8 cellular contexts compared by ENCODE assay signal in genomic region chr10:69451784-69452251, GRCh38. TPM values are rescaled to one million over a fixed set of nuclear protein-coding genes. Genes with fewer than 3 reads are reported as not detected.
DNase-seq lines count a peak whose midpoint lies in the region; ATAC-seq and TF ChIP-seq lines count a peak whose summit lies in the region.

No MANE protein-coding gene starts in this region.

- TF ChIP-seq CTCF in MCF 10A (IDR thresholded peaks at IDR 0.05; ENCODE audit: unreplicated experiment) (no peak), lower leg skin (IDR thresholded peaks at IDR 0.05) (no peak), transverse colon (IDR thresholded peaks at IDR 0.05) (no peak)

- peak overlapping the region; percentile 89 to 95 (median 90) for H3K27ac ChIP-seq in transverse colon

- intact Hi-C loops in MCF 10A (cut with micrococcal nuclease) (no loop called here), lower leg skin (cut with DNase I; ENCODE audit: low total_unique reads) (no loop called here), transverse colon (cut with DNase I; ENCODE audit: low total_unique reads) (no loop called here)

- no peaks in the 10 kb centered on the region for H3K9me3 ChIP-seq in transverse colon

- POLR2A ChIA-PET in MCF 10A (lab: Yijun Ruan, JAX) = interaction anchor here (0.6 to 4.5 kb wide), 2 partner anchors 12 to 137 kb away, joined by 3 to 27 read pairs; no protein-coding TSS in a partner anchor

- H3K4me1 ChIP-seq in transverse colon = peaks cover 31 to 80% (median 65%) of the 10 kb centered on the region in 4 donors

- H3K27me3 ChIP-seq in transverse colon = no peaks in the 10 kb centered on the region

- no TSS peak for BruUV-seq in MCF 10A (replicated peaks; lab: Mats Ljungman, UMichigan)

- H3K4me3 Mint-ChIP-seq in MCF 10A (ENCODE audit: unreplicated experiment) = peak overlapping the region; percentile 72

- H3K4me3 ChIP-seq in lower leg skin (ENCODE audit: low read depth, poor library complexity, severe bottlenecking) (peak overlapping the region; percentile 24), transverse colon (peak overlapping the region; percentile 52 to 81 (median 66))

- H3K4me1 Mint-ChIP-seq in MCF 10A (ENCODE audit: insufficient read depth, unreplicated experiment) = peaks cover 26% of the 10 kb centered on the region

- CTCF ChIA-PET in MCF 10A (lab: Yijun Ruan, JAX) = interaction anchor here (0.6 to 1.1 kb wide), 2 partner anchors 24 to 83 kb away, joined by 3 read pairs; no protein-coding TSS in a partner anchor

- in situ Hi-C loops in transverse colon (cut with MboI; ENCODE audit: low pct_ligation_motif_present in 1 of 4, low pct_unique_long_range_greater_than_20kb in 1 of 4, low sequenced_read_pairs in 3 of 4) = no loop called here

- no peaks in the 10 kb centered on the region for H3K9me3 Mint-ChIP-seq in MCF 10A (ENCODE audit: unreplicated experiment)

- WGBS in lower leg skin, 2 donors = 20 to 23% methylated on average over 15 to 18 of the region's 38 CpGs
- 15 to 57% methylated on average over 6 to 17 of the region's 38 CpGs for WGBS in transverse colon (ENCODE audit: low coverage in 1 of 2), 2 donors

- TF ChIP-seq EP300 in transverse colon (IDR thresholded peaks at IDR 0.05; ENCODE audit: low read depth) = no peak

- TF ChIP-seq POLR2A in lower leg skin (IDR thresholded peaks at IDR 0.05) = no peak
- peak; percentile 94 for TF ChIP-seq POLR2A in transverse colon (IDR thresholded peaks at IDR 0.05)

- no peaks in the 10 kb centered on the region for H3K36me3 Mint-ChIP-seq in MCF 10A (ENCODE audit: insufficient read depth, unreplicated experiment)

- H3K36me3 ChIP-seq in transverse colon = no peaks in the 10 kb centered on the region

- ATAC-seq in GM18511 (IDR thresholded peaks at IDR 0.05; ENCODE audit: unreplicated experiment) (peak; percentile 21), GM21390 (IDR thresholded peaks at IDR 0.05; ENCODE audit: unreplicated experiment) (no peak)

- DNase-seq in NCI-H1105 (lab: John Stamatoyannopoulos, UW) (peak; percentile 20), MCF 10A (ENCODE audit: unreplicated experiment) (no peak), lower leg skin (ENCODE audit: low spot score in 2 of 2) (no peak), transverse colon (peak; percentile 84), NOMO-1 treated with DMSO at 0.1 percent for 48 hours (lab: John Stamatoyannopoulos, UW; ENCODE audit: unreplicated experiment) (no peak)
- DNase-seq in stimulated activated CD4-positive, alpha-beta T cell treated with anti-CD3 and anti-CD28 coated beads, Interleukin-1b, Interleukin-23, amount 100 ng/mL, for 48 hours = no peak

- no peak overlapping the region for H3K27ac Mint-ChIP-seq in MCF 10A (ENCODE audit: low read depth, unreplicated experiment)

- no peaks in the 10 kb centered on the region for H3K27me3 Mint-ChIP-seq in MCF 10A (ENCODE audit: insufficient read depth, unreplicated experiment)

RNA-seq across cellular contexts. Expression of gene TSPAN15, which starts 0.6 kb away (rescaled TPM):
- total RNA-seq in MCF 10A (2022) (0.52 and 0.54 TPM in 2 replicates), lower leg skin (10 to 100 TPM in 3 of 4 donors, 1 to 10 TPM in 1; 5.9 to 47.7 (median 13.0) TPM), transverse colon (100 to 1,000 TPM in 3 of 4 donors, 10 to 100 TPM in 1; 97.7 to 152 (median 148) TPM)

RNA-seq across cellular contexts. Expression of gene TACR2, which starts 35.1 kb away (rescaled TPM):
- total RNA-seq in MCF 10A (2022) = not detected in 2 replicates
- 1 to 10 TPM in 2 of 4 donors, under 1 TPM in 1, not detected in 1; 0.29 to 1.8 (median 1.7) TPM for total RNA-seq in lower leg skin
- total RNA-seq in transverse colon = 100 to 1,000 TPM in 2 of 4 donors, 10 to 100 TPM in 2; 18.9 to 241 (median 78.9) TPM

Comparison
In these comparisons a context has a peak if more than half of its experiments do, and no peak if none do; other contexts are left out.
1. DNase-seq: peak in NCI-H1105 (single experiment) and transverse colon (single experiment); none in MCF 10A (single experiment), lower leg skin (0 of 2), stimulated activated CD4-positive, alpha-beta T cell treated with anti-CD3 and anti-CD28 coated beads, Interleukin-1b, Interleukin-23, amount 100 ng/mL, for 48 hours (single experiment) and NOMO-1 treated with DMSO at 0.1 percent for 48 hours (single experiment).
2. RNA of gene TACR2, which starts 35.1 kb away (total RNA-seq): 18.9 to 241 TPM in transverse colon; 0.29 to 1.8 TPM in lower leg skin and not detected in MCF 10A; every median in the first group is over 4 times any median in the second.